1 cellular context compared by ENCODE assay signal in genomic region chr9:113275147-113276131, GRCh38.
TF ChIP-seq lines count a peak whose summit lies in the region.

Gene CDC26 (minus strand): TSS chr9:113275572. CDS start chr9:113272507, 3,065 bp downstream.
Gene PRPF4 (plus strand): TSS chr9:113275658. CDS start chr9:113275744, 86 bp downstream.

TF ChIP-seq in K562, 482 proteins besides CTCF, POLR2A, EP300 and RAD21 (continued from another document and continues in another):
- TF ChIP-seq AFF4 (CRISPR knock-in tag; IDR thresholded peaks at IDR 0.05) (0 out of 2 replicates have a peak, but pooled peaks have one; percentile 54), COPS2 (conservative IDR thresholded peaks at IDR 0.05) (no peak), L3MBTL2 (IDR thresholded peaks at IDR 0.05) (peak; percentile 65; the same call in 1 of the 2 replicates), FOS (IDR thresholded peaks at IDR 0.05; ENCODE audit: extremely low read depth, insufficient read length) (no peak), RCOR1 (IDR thresholded peaks at IDR 0.05; ENCODE audit: borderline replicate concordance in 1 of 2, low read depth in 2 of 2, low read length in 2 of 2) (peak in 1 of 2 experiments; percentile 39; a peak in 1 of 4 replicates), RBM39 (optimal IDR thresholded peaks at IDR 0.05; ENCODE audit: low read depth, low read length) (no peak), PML (IDR thresholded peaks at IDR 0.05; ENCODE audit: low read length) (peak; percentile 93), NR2C1 (IDR thresholded peaks at IDR 0.05) (peak; percentile 96), NR2C1 (tag; IDR thresholded peaks at IDR 0.05) (peak; percentile 98), ELF4 (CRISPR knock-in tag; IDR thresholded peaks at IDR 0.05) (peak; percentile 89), PURB (CRISPR knock-in tag; IDR thresholded peaks at IDR 0.05; ENCODE audit: low read depth) (no peak), ZNF184 (CRISPR knock-in tag; IDR thresholded peaks at IDR 0.05) (no peak), SOX6 (IDR thresholded peaks at IDR 0.05) (0 out of 2 replicates have a peak, but pooled peaks have one; percentile 23), ZNF766 (CRISPR knock-in tag; conservative IDR thresholded peaks at IDR 0.05) (peak; percentile 73; the same call in 1 of the 2 replicates), ARID3A (IDR thresholded peaks at IDR 0.05; ENCODE audit: borderline replicate concordance, low read depth, low read length) (no peak), KDM2B (CRISPR knock-in tag; IDR thresholded peaks at IDR 0.05) (0 out of 2 replicates have a peak, but pooled peaks have one; percentile 17), RBBP5 (IDR thresholded peaks at IDR 0.05; ENCODE audit: borderline replicate concordance, insufficient read depth, low read length, poor library complexity, severe bottlenecking) (peak; percentile 86), ZNF384 (IDR thresholded peaks at IDR 0.05; ENCODE audit: low read depth, low read length) (0 out of 2 replicates have a peak, but pooled peaks have one; percentile 10), LCOR (CRISPR knock-in tag; IDR thresholded peaks at IDR 0.05) (0 out of 2 replicates have a peak, but pooled peaks have one; percentile 33), NKRF (IDR thresholded peaks at IDR 0.05; ENCODE audit: borderline replicate concordance) (peak; percentile 93), CSDE1 (IDR thresholded peaks at IDR 0.05) (peak in 1 of 2 experiments; percentile 86; a peak in 2 of 4 replicates), HDAC2 (IDR thresholded peaks at IDR 0.05) (peak; percentile 47; the same call in 1 of the 2 replicates), FOXP1 (CRISPR knock-in tag; IDR thresholded peaks at IDR 0.05) (peak; percentile 62; the same call in 1 of the 2 replicates), EZH2 (IDR thresholded peaks at IDR 0.05; ENCODE audit: borderline replicate concordance, low read depth, low read length) (no peak), POLR2AphosphoS2 (IDR thresholded peaks at IDR 0.05; ENCODE audit: low read length) (peak; percentile 91; the same call in 1 of the 2 replicates), U2AF1 (optimal IDR thresholded peaks at IDR 0.05; ENCODE audit: low read depth, low read length) (no peak), HINFP (tag; conservative IDR thresholded peaks at IDR 0.05; ENCODE audit: low read depth) (no peak)
- TF ChIP-seq, protein P1, sequence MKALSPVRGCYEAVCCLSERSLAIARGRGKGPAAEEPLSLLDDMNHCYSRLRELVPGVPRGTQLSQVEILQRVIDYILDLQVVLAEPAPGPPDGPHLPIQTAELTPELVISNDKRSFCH (CRISPR knock-in tag; IDR thresholded peaks at IDR 0.05): no peak
- TF ChIP-seq, protein P1 (tag; IDR thresholded peaks at IDR 0.05): no peak
- TF ChIP-seq, protein P2, sequence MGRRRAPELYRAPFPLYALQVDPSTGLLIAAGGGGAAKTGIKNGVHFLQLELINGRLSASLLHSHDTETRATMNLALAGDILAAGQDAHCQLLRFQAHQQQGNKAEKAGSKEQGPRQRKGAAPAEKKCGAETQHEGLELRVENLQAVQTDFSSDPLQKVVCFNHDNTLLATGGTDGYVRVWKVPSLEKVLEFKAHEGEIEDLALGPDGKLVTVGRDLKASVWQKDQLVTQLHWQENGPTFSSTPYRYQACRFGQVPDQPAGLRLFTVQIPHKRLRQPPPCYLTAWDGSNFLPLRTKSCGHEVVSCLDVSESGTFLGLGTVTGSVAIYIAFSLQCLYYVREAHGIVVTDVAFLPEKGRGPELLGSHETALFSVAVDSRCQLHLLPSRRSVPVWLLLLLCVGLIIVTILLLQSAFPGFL (CRISPR knock-in tag; IDR thresholded peaks at IDR 0.05): peak; percentile 24; the same call in 1 of the 2 replicates
- TF ChIP-seq, protein P3, sequence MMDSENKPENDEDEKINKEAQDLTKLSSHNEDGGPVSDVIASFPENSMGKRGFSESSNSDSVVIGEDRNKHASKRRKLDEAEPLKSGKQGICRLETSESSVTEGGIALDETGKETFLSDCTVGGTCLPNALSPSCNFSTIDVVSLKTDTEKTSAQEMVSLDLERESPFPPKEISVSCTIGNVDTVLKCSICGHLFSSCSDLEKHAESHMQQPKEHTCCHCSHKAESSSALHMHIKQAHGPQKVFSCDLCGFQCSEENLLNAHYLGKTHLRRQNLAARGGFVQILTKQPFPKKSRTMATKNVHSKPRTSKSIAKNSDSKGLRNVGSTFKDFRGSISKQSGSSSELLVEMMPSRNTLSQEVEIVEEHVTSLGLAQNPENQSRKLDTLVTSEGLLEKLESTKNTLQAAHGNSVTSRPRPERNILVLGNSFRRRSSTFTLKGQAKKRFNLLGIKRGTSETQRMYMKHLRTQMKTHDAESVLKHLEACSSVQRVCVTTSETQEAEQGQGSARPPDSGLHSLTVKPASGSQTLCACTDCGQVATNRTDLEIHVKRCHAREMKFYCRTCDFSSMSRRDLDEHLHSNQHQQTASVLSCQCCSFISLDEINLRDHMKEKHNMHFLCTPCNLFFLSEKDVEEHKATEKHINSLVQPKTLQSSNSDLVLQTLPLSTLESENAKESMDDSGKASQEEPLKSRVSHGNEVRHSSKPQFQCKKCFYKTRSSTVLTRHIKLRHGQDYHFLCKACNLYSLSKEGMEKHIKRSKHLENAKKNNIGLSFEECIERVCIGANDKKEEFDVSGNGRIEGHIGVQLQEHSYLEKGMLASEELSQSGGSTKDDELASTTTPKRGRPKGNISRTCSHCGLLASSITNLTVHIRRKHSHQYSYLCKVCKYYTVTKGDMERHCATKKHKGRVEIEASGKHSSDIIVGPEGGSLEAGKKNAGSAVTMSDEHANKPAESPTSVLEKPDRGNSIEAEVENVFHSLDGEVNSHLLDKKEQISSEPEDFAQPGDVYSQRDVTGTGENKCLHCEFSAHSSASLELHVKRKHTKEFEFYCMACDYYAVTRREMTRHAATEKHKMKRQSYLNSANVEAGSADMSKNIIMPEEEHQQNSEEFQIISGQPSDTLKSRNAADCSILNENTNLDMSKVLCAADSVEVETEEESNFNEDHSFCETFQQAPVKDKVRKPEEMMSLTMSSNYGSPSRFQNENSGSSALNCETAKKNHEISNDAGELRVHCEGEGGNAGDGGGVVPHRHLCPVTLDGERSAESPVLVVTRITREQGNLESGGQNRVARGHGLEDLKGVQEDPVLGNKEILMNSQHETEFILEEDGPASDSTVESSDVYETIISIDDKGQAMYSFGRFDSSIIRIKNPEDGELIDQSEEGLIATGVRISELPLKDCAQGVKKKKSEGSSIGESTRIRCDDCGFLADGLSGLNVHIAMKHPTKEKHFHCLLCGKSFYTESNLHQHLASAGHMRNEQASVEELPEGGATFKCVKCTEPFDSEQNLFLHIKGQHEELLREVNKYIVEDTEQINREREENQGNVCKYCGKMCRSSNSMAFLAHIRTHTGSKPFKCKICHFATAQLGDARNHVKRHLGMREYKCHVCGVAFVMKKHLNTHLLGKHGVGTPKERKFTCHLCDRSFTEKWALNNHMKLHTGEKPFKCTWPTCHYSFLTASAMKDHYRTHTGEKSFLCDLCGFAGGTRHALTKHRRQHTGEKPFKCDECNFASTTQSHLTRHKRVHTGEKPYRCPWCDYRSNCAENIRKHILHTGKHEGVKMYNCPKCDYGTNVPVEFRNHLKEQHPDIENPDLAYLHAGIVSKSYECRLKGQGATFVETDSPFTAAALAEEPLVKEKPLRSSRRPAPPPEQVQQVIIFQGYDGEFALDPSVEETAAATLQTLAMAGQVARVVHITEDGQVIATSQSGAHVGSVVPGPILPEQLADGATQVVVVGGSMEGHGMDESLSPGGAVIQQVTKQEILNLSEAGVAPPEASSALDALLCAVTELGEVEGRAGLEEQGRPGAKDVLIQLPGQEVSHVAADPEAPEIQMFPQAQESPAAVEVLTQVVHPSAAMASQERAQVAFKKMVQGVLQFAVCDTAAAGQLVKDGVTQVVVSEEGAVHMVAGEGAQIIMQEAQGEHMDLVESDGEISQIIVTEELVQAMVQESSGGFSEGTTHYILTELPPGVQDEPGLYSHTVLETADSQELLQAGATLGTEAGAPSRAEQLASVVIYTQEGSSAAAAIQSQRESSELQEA (IDR thresholded peaks at IDR 0.05; ENCODE audit: low read depth): no peak; the same call in 1 of the 2 replicates
- TF ChIP-seq, protein P4, sequence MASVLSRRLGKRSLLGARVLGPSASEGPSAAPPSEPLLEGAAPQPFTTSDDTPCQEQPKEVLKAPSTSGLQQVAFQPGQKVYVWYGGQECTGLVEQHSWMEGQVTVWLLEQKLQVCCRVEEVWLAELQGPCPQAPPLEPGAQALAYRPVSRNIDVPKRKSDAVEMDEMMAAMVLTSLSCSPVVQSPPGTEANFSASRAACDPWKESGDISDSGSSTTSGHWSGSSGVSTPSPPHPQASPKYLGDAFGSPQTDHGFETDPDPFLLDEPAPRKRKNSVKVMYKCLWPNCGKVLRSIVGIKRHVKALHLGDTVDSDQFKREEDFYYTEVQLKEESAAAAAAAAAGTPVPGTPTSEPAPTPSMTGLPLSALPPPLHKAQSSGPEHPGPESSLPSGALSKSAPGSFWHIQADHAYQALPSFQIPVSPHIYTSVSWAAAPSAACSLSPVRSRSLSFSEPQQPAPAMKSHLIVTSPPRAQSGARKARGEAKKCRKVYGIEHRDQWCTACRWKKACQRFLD (CRISPR knock-in tag; IDR thresholded peaks at IDR 0.05): no peak
- TF ChIP-seq, protein P5, sequence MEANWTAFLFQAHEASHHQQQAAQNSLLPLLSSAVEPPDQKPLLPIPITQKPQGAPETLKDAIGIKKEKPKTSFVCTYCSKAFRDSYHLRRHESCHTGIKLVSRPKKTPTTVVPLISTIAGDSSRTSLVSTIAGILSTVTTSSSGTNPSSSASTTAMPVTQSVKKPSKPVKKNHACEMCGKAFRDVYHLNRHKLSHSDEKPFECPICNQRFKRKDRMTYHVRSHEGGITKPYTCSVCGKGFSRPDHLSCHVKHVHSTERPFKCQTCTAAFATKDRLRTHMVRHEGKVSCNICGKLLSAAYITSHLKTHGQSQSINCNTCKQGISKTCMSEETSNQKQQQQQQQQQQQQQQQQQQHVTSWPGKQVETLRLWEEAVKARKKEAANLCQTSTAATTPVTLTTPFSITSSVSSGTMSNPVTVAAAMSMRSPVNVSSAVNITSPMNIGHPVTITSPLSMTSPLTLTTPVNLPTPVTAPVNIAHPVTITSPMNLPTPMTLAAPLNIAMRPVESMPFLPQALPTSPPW (CRISPR knock-in tag; IDR thresholded peaks at IDR 0.05): peak; percentile 85
